In genomic region chr9:136007906-136008692, GRCh38 we compare ENCODE assay signal across 1 cellular context.
TF ChIP-seq lines count a peak whose summit lies in the region.

No MANE protein-coding gene starts in this region.

TF ChIP-seq in HepG2, 621 proteins besides CTCF, POLR2A, EP300 and RAD21 (continued from another document and continues in another):
- TF ChIP-seq EHMT2 (IDR thresholded peaks at IDR 0.05; ENCODE audit: borderline replicate concordance, low read depth, low read length) (no peak), ZNF563 (CRISPR knock-in tag; IDR thresholded peaks at IDR 0.05) (0 out of 2 replicates have a peak, but pooled peaks have one; percentile 27), ATF1 (CRISPR knock-in tag; IDR thresholded peaks at IDR 0.05) (no peak), KDM6A (CRISPR knock-in tag; IDR thresholded peaks at IDR 0.05; ENCODE audit: low read depth) (peak; percentile 50; the same call in 1 of the 2 replicates), ZMAT3 (CRISPR knock-in tag; conservative IDR thresholded peaks at IDR 0.05) (no peak; the same call in 1 of the 2 replicates), FOXK1 (CRISPR knock-in tag; IDR thresholded peaks at IDR 0.05; ENCODE audit: borderline replicate concordance, low read depth) (no peak), HCFC1 (IDR thresholded peaks at IDR 0.05; ENCODE audit: low read depth, low read length) (no peak), SMAD3 (CRISPR knock-in tag; IDR thresholded peaks at IDR 0.05) (0 out of 2 replicates have a peak, but pooled peaks have one; percentile 16), PAX8 (CRISPR knock-in tag; IDR thresholded peaks at IDR 0.05; ENCODE audit: borderline replicate concordance) (no peak), TFAP4 (IDR thresholded peaks at IDR 0.05; ENCODE audit: borderline replicate concordance, low read depth) (0 out of 2 replicates have a peak, but pooled peaks have one; percentile 15), PATZ1 (CRISPR knock-in tag; IDR thresholded peaks at IDR 0.05) (peak; percentile 79), RBM39 (IDR thresholded peaks at IDR 0.05; ENCODE audit: low read depth, low read length, poor library complexity, severe bottlenecking) (no peak), ZGPAT (CRISPR knock-in tag; IDR thresholded peaks at IDR 0.05) (0 out of 2 replicates have a peak, but pooled peaks have one; percentile 41), ARID5B (CRISPR knock-in tag; IDR thresholded peaks at IDR 0.05) (peak; percentile 72), ZNF609 (CRISPR knock-in tag; IDR thresholded peaks at IDR 0.05; ENCODE audit: borderline replicate concordance) (no peak), ZBTB20 (CRISPR knock-in tag; IDR thresholded peaks at IDR 0.05; ENCODE audit: borderline replicate concordance, low read depth) (no peak), NR2C2 (CRISPR knock-in tag; IDR thresholded peaks at IDR 0.05; ENCODE audit: borderline replicate concordance) (peak; percentile 43; the same call in 1 of the 2 replicates), ZNF562 (CRISPR knock-in tag; IDR thresholded peaks at IDR 0.05; ENCODE audit: borderline replicate concordance) (no peak), ISX (CRISPR knock-in tag; conservative IDR thresholded peaks at IDR 0.05) (no peak), MYPOP (CRISPR knock-in tag; IDR thresholded peaks at IDR 0.05) (no peak), GMEB1 (CRISPR knock-in tag; IDR thresholded peaks at IDR 0.05; ENCODE audit: borderline replicate concordance) (peak; percentile 42; the same call in 1 of the 2 replicates), ZNF784 (CRISPR knock-in tag; IDR thresholded peaks at IDR 0.05; ENCODE audit: borderline replicate concordance) (no peak), HIC2 (CRISPR knock-in tag; IDR thresholded peaks at IDR 0.05; ENCODE audit: low read depth) (0 out of 2 replicates have a peak, but pooled peaks have one; percentile 25), NFE2 (CRISPR knock-in tag; IDR thresholded peaks at IDR 0.05) (no peak), SSRP1 (CRISPR knock-in tag; IDR thresholded peaks at IDR 0.05) (no peak), HOXA7 (CRISPR knock-in tag; IDR thresholded peaks at IDR 0.05) (no peak)
- TF ChIP-seq, protein P1, sequence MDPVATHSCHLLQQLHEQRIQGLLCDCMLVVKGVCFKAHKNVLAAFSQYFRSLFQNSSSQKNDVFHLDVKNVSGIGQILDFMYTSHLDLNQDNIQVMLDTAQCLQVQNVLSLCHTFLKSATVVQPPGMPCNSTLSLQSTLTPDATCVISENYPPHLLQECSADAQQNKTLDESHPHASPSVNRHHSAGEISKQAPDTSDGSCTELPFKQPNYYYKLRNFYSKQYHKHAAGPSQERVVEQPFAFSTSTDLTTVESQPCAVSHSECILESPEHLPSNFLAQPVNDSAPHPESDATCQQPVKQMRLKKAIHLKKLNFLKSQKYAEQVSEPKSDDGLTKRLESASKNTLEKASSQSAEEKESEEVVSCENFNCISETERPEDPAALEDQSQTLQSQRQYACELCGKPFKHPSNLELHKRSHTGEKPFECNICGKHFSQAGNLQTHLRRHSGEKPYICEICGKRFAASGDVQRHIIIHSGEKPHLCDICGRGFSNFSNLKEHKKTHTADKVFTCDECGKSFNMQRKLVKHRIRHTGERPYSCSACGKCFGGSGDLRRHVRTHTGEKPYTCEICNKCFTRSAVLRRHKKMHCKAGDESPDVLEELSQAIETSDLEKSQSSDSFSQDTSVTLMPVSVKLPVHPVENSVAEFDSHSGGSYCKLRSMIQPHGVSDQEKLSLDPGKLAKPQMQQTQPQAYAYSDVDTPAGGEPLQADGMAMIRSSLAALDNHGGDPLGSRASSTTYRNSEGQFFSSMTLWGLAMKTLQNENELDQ (CRISPR knock-in tag; IDR thresholded peaks at IDR 0.05; ENCODE audit: borderline replicate concordance) = no peak
- TF ChIP-seq, protein P2, sequence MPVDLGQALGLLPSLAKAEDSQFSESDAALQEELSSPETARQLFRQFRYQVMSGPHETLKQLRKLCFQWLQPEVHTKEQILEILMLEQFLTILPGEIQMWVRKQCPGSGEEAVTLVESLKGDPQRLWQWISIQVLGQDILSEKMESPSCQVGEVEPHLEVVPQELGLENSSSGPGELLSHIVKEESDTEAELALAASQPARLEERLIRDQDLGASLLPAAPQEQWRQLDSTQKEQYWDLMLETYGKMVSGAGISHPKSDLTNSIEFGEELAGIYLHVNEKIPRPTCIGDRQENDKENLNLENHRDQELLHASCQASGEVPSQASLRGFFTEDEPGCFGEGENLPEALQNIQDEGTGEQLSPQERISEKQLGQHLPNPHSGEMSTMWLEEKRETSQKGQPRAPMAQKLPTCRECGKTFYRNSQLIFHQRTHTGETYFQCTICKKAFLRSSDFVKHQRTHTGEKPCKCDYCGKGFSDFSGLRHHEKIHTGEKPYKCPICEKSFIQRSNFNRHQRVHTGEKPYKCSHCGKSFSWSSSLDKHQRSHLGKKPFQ (CRISPR knock-in tag; IDR thresholded peaks at IDR 0.05; ENCODE audit: insufficient replicate concordance) = peak; percentile 44
